ENCODE assay signal across 8 cellular contexts in genomic region chr11:79822771-79823170, GRCh38.
"Had no signal": no experiment of that assay in that cellular context is flagged by ENCODE, and none has a peak within 500 bp of the region (broad histone marks: within the 10 kb centered on the region; RNA-seq: fewer than 3 reads in every experiment).

No MANE protein-coding gene starts in this region.

- H2AFZ ChIP-seq: GM23248 had no signal

- ATAC-seq: HCT116, K562 had no signal

- H3K4me3 ChIP-seq: GM23248, HAP-1, K562 had no signal

- H3K9ac ChIP-seq: GM23248 had no signal

- DNase-seq: GM23248, GOT3, H7, IMR-90 had no signal

- FAIRE-seq: HTR-8/SVneo, K562 had no signal

- H3K36me3 ChIP-seq: HAP-1 had no signal

- H3K27ac ChIP-seq: GM23248 had no signal

- H3K4me1 ChIP-seq: HAP-1 had no signal

- H3K9me3 ChIP-seq: HAP-1 had no signal
